Comparison of ENCODE assay signal across 15 cellular contexts in genomic region chr2:170597705-170598420, GRCh38.
"Had no signal": no experiment of that assay in that cellular context is flagged by ENCODE, and none has a peak within 500 bp of the region (broad histone marks: within the 10 kb centered on the region; RNA-seq: fewer than 3 reads in every experiment).

No MANE protein-coding gene starts in this region.

- H3K9me3 ChIP-seq: ovary, tibial nerve had no signal

- H3K27ac ChIP-seq: ovary had no signal

- ATAC-seq: activated T-cell treated with anti-CD3 and anti-CD28 coated beads, Interleukin-2, amount 50 U/mL, for 72 hours; stimulated activated effector memory CD8-positive, alpha-beta T cell treated with anti-CD3 and anti-CD28 coated beads, Interleukin-12 subunit alpha, Interleukin-12 subunit beta, amount 100 ng/mL, for 72 hours had no signal

- H3K36me3 ChIP-seq: ovary, tibial nerve had no signal

- H3K27me3 ChIP-seq: ovary, tibial nerve had no signal

- H3K4me3 ChIP-seq: ovary, tibial nerve had no signal

- DNase-seq: activated CD4-positive, alpha-beta T cell treated with anti-CD3 and anti-CD28 coated beads, Interleukin-2, amount 10 ng/mL, durations not matched to agents 24 days and 14 days; activated CD4-positive, CD25-positive, alpha-beta regulatory T cell; activated CD8-positive, alpha-beta memory T cell treated with anti-CD3 and anti-CD28 coated beads, Interleukin-2, amount 50 U/mL, for 48 hours; activated gamma-delta T cell treated with Interleukin-2 at 50 U/mL for 16 hours; activated naive CD8-positive, alpha-beta T cell treated with anti-CD3 and anti-CD28 coated beads for 36 hours; activated T-cell treated with anti-CD3 and anti-CD28 coated beads, Interleukin-2, amount 50 U/mL, for 72 hours; cerebellar nuclear complex; effector CD8-positive, alpha-beta T cell; glutamatergic neuron; kidney glomerular epithelial cell; stimulated activated CD4-positive, alpha-beta T cell treated with anti-CD3 and anti-CD28 coated beads, Interleukin-12 subunit alpha, Interleukin-12 subunit beta, amount 100 ng/mL, for 4 hours; stimulated activated CD4-positive, alpha-beta T cell treated with anti-CD3 and anti-CD28 coated beads, Interleukin-2, amount 100 ng/mL, for 24 hours had no signal
